Comparison of ENCODE assay signal across 28 cellular contexts in the genomic region with DNA sequence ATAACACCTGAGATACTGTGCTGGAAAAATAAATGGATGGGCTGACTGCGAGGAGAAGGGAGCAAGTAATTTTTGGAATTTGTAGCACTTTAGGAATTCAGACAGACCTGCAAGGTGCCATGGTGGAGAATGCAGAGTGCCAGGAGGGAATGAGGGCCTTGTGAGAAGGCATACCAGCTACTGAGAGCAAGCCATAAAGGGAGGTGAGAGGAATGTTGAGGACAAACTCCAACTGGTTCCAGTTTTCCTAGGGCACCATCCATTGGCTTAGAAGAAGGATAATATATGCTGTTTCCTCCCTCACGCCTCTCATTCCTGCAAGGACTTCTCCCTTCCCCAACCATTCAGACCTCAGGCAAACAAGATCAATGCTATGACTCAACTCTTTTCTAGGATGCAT.
"Had no signal": no experiment of that assay in that cellular context is flagged by ENCODE, and none has a peak within 500 bp of the region (broad histone marks: within the 10 kb centered on the region; RNA-seq: fewer than 3 reads in every experiment).

No MANE protein-coding gene starts in this region.

- H3K27ac Mint-ChIP-seq: activated CD8-positive, alpha-beta T cell treated with anti-CD3 and anti-CD28 coated beads, Interleukin-2, amount 10 ng/mL, durations not matched to agents 7 days and 5 days; activated naive CD8-positive, alpha-beta T cell treated with anti-CD3 and anti-CD28 coated beads, Interleukin-2, amount 50 U/mL, for 24 hours; activated T-helper 1 cell treated with anti-CD3 and anti-CD28 coated beads, Interleukin-12 subunit alpha, Interleukin-12 subunit beta, Interleukin-2, Interleukin-4 antibody, amounts not matched to agents 30 ng/mL and 10 ng/mL and 1 ng/mL, durations not matched to agents 14 hours and 24 hours and 36 hours; memory B cell; nephron; T-helper 2 cell treated with Interferon-gamma antibody and Interleukin-4, amounts not matched to agents 5 μg/mL and 100 μg/mL, for 36 hours had no signal

- H3K4me1 ChIP-seq: pancreas, psoas muscle, right lobe of liver, testis, upper lobe of right lung had no signal

- H3K27me3 Mint-ChIP-seq: brain had no signal

- H3K36me3 Mint-ChIP-seq: brain had no signal

- H3K27ac ChIP-seq: hepatocyte, pancreas, psoas muscle, right lobe of liver, testis, upper lobe of right lung, WERI-Rb-1 had no signal

- H3K4me3 Mint-ChIP-seq: activated CD8-positive, alpha-beta T cell treated with anti-CD3 and anti-CD28 coated beads, Interleukin-2, amount 10 ng/mL, durations not matched to agents 7 days and 5 days; activated naive CD8-positive, alpha-beta T cell treated with anti-CD3 and anti-CD28 coated beads, Interleukin-2, amount 50 U/mL, for 24 hours; activated T-helper 1 cell treated with anti-CD3 and anti-CD28 coated beads, Interleukin-12 subunit alpha, Interleukin-12 subunit beta, Interleukin-2, Interleukin-4 antibody, amounts not matched to agents 30 ng/mL and 10 ng/mL and 1 ng/mL, durations not matched to agents 14 hours and 24 hours and 36 hours; brain; memory B cell; nephron; T-helper 2 cell treated with Interferon-gamma antibody and Interleukin-4, amounts not matched to agents 5 μg/mL and 100 μg/mL, for 36 hours had no signal

- H3K27me3 ChIP-seq: hepatocyte, pancreas, right lobe of liver, testis, upper lobe of right lung had no signal

- H3K9me3 ChIP-seq: pancreas, psoas muscle, right lobe of liver, testis, upper lobe of right lung had no signal

- H3K79me2 ChIP-seq: hepatocyte had no signal

- H3K4me1 Mint-ChIP-seq: activated naive CD8-positive, alpha-beta T cell treated with anti-CD3 and anti-CD28 coated beads, Interleukin-2, amount 50 U/mL, for 24 hours; nephron had no signal

- H3K36me3 ChIP-seq: pancreas, right lobe of liver, upper lobe of right lung, WERI-Rb-1 had no signal

- H2AFZ ChIP-seq: hepatocyte had no signal

- FAIRE-seq: keratinocyte, pancreas, small intestine had no signal

- H3K4me3 ChIP-seq: hepatocyte, pancreas, psoas muscle, right lobe of liver, testis, upper lobe of right lung had no signal

- H3K9me3 Mint-ChIP-seq: activated naive CD8-positive, alpha-beta T cell treated with anti-CD3 and anti-CD28 coated beads, Interleukin-2, amount 50 U/mL, for 24 hours; activated T-helper 1 cell treated with anti-CD3 and anti-CD28 coated beads, Interleukin-12 subunit alpha, Interleukin-12 subunit beta, Interleukin-2, Interleukin-4 antibody, amounts not matched to agents 30 ng/mL and 10 ng/mL and 1 ng/mL, durations not matched to agents 14 hours and 24 hours and 36 hours; brain; memory B cell; nephron; T-helper 2 cell treated with Interferon-gamma antibody and Interleukin-4, amounts not matched to agents 5 μg/mL and 100 μg/mL, for 36 hours had no signal

- DNase-seq: activated CD4-positive, alpha-beta T cell treated with anti-CD3 and anti-CD28 coated beads for 1 hour; activated CD4-positive, alpha-beta T cell treated with anti-CD3 and anti-CD28 coated beads, Interleukin-2, amount 50 U/mL, for 1 hour; activated CD8-positive, alpha-beta T cell treated with anti-CD3 and anti-CD28 coated beads, Interleukin-2, amount 10 ng/mL, durations not matched to agents 7 days and 5 days; activated gamma-delta T cell; activated naive CD4-positive, alpha-beta T cell treated with anti-CD3 and anti-CD28 coated beads, Interleukin-2, amount 50 U/mL, for 16 hours; activated naive CD8-positive, alpha-beta T cell treated with anti-CD3 and anti-CD28 coated beads, Interleukin-2, amount 50 U/mL, for 24 hours; caudate nucleus; dermis blood vessel endothelial cell; effector CD8-positive, alpha-beta T cell; foreskin melanocyte; glutamatergic neuron; left colon; pancreas; psoas muscle; right lobe of liver; small intestine; stimulated activated naive CD4-positive, alpha-beta T cell; testis; upper lobe of right lung; WERI-Rb-1 had no signal

- ATAC-seq: activated CD8-positive, alpha-beta T cell treated with anti-CD3 and anti-CD28 coated beads, Interleukin-2, amount 10 ng/mL, durations not matched to agents 7 days and 5 days; activated naive CD8-positive, alpha-beta T cell treated with anti-CD3 and anti-CD28 coated beads, Interleukin-2, amount 50 U/mL, for 24 hours; esophagus mucosa; left colon; pancreas; psoas muscle; right lobe of liver; upper lobe of right lung had no signal

- H3K4me2 ChIP-seq: hepatocyte had no signal
